In the genomic region with DNA sequence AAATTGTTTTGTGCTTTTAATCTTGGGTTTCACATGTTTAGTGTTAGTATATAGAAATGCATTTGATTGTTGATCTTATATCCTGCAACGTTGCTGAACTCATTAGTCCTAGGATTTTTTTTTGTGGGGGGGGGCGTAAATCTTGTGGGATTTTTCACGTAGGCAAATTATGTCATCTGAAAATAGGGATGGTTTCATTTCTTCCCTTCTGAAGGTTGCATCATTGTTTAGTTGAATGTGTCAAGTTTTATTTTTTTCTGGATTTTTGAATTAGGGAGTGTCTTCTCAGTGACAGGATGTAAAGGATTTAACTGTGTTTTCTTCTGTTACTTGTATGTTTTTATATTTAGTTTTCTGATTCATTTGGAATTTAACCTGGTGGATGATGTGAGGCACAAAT, we compare ENCODE assay signal across 2 cellular contexts.
A peak's percentile ranks its signal among the peaks of the same experiment; 100 is the strongest.
TF ChIP-seq lines count a peak whose summit lies in the region.

No MANE protein-coding gene starts in this region.

TF ChIP-seq in IMR-90, 13 proteins besides CTCF, POLR2A, EP300 and RAD21:
- no peak for TF ChIP-seq SMC3 (IDR thresholded peaks at IDR 0.05; ENCODE audit: low read depth, low read length)
- no peak for TF ChIP-seq RFX5 (IDR thresholded peaks at IDR 0.05; ENCODE audit: low read depth, low read length)
- TF ChIP-seq NFE2L2 (IDR thresholded peaks at IDR 0.05; ENCODE audit: low read depth, low read length), result no peak
- peak; percentile 70 for TF ChIP-seq CEBPB (IDR thresholded peaks at IDR 0.05; ENCODE audit: low read depth, low read length)
TF ChIP-seq in IMR-90: peak in this region for 1.

TF ChIP-seq in K562, 482 proteins besides CTCF, POLR2A, EP300 and RAD21:
- TF ChIP-seq ATF7 (IDR thresholded peaks at IDR 0.05) (peak; percentile 29; the same call in 1 of the 2 replicates), EP400 (IDR thresholded peaks at IDR 0.05) (peak; percentile 17; the same call in 1 of the 2 replicates), CEBPB (tag; IDR thresholded peaks at IDR 0.05) (peak; percentile 44), GATAD2B (IDR thresholded peaks at IDR 0.05; ENCODE audit: borderline replicate concordance) (no peak), ATF3 (IDR thresholded peaks at IDR 0.05) (peak; percentile 89), ATF3 (CRISPR knock-in tag; conservative IDR thresholded peaks at IDR 0.05) (no peak), SREBF2 (CRISPR knock-in tag; IDR thresholded peaks at IDR 0.05) (no peak), SFPQ (IDR thresholded peaks at IDR 0.05; ENCODE audit: low read depth, low read length) (no peak), CEBPG (CRISPR knock-in tag; IDR thresholded peaks at IDR 0.05) (no peak), CEBPG (tag; conservative IDR thresholded peaks at IDR 0.05 in 1 of 2, IDR thresholded peaks at IDR 0.05 in 1 of 2) (peak; percentile 51 to 82; a peak in 3 of 4 replicates), RBFOX2 (IDR thresholded peaks at IDR 0.05; ENCODE audit: low read depth, low read length) (no peak), ZNF24 (IDR thresholded peaks at IDR 0.05) (peak; percentile 40; the same call in 1 of the 2 replicates), TCF15 (CRISPR knock-in tag; IDR thresholded peaks at IDR 0.05) (no peak), ZNF408 (CRISPR knock-in tag; IDR thresholded peaks at IDR 0.05; ENCODE audit: low read depth) (no peak)
- TF ChIP-seq, protein P1, sequence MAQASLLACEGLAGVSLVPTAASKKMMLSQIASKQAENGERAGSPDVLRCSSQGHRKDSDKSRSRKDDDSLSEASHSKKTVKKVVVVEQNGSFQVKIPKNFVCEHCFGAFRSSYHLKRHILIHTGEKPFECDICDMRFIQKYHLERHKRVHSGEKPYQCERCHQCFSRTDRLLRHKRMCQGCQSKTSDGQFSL (CRISPR knock-in tag; IDR thresholded peaks at IDR 0.05), result no peak
- TF ChIP-seq, protein P1 (tag; IDR thresholded peaks at IDR 0.05), result 0 out of 4 replicates have a peak, but pooled peaks of 1 of the 2 experiments have one; percentile 27
